Comparison of ENCODE assay signal across 1 cellular context in the genomic region with DNA sequence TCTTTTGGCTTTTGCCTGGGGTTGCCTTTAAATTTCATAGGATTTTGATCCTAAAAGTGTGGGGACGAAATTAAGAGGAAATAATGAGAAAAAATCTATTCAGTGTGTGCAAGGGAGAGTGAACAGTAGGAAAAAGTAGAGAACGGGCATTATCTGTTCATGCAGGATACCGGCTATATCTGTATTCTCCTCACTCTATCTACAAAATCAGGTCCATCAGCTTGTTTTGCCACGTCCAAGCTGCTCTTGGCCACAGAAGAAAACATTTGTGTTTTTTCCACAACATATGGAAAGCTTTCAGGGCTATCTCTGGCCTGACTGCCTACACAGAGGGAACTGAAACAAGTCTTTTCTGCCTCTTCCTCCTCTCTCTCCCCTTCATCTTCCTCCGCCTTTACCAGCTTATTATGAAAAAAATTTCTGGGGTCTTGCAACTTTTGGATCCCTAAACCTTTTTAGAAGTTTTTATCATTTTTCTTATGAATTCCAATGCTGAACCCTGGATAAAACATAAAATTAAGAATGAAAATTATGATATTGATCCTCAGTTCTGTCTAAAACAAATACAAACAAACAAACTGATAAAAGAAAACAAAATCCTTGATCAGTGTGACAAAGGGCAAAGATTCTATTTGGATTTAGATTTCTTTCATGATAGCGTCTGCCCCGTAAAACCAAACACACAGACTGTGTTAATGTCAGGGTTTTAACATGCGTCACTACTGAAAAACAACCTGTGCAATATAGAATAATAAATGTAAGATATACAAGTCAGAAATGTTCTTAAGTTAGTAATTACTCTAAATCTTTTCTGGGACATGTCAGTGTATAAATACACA.
TF ChIP-seq lines count a peak whose summit lies in the region.

No MANE protein-coding gene starts in this region.

TF ChIP-seq in SK-N-SH, 30 proteins besides CTCF, POLR2A, EP300 and RAD21 (continued from another document):
- TF ChIP-seq, protein P1, sequence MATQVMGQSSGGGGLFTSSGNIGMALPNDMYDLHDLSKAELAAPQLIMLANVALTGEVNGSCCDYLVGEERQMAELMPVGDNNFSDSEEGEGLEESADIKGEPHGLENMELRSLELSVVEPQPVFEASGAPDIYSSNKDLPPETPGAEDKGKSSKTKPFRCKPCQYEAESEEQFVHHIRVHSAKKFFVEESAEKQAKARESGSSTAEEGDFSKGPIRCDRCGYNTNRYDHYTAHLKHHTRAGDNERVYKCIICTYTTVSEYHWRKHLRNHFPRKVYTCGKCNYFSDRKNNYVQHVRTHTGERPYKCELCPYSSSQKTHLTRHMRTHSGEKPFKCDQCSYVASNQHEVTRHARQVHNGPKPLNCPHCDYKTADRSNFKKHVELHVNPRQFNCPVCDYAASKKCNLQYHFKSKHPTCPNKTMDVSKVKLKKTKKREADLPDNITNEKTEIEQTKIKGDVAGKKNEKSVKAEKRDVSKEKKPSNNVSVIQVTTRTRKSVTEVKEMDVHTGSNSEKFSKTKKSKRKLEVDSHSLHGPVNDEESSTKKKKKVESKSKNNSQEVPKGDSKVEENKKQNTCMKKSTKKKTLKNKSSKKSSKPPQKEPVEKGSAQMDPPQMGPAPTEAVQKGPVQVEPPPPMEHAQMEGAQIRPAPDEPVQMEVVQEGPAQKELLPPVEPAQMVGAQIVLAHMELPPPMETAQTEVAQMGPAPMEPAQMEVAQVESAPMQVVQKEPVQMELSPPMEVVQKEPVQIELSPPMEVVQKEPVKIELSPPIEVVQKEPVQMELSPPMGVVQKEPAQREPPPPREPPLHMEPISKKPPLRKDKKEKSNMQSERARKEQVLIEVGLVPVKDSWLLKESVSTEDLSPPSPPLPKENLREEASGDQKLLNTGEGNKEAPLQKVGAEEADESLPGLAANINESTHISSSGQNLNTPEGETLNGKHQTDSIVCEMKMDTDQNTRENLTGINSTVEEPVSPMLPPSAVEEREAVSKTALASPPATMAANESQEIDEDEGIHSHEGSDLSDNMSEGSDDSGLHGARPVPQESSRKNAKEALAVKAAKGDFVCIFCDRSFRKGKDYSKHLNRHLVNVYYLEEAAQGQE (IDR thresholded peaks at IDR 0.05; ENCODE audit: low read depth, low read length) = no peak
- TF ChIP-seq JUND (IDR thresholded peaks at IDR 0.05) (no peak), FOXJ3 (CRISPR knock-in tag; IDR thresholded peaks at IDR 0.05) (no peak), CHD2 (IDR thresholded peaks at IDR 0.05; ENCODE audit: low read length, partially characterized antibody) (no peak)
